12 cellular contexts compared by ENCODE assay signal in genomic region chr6:143555071-143555492, GRCh38. TPM values are rescaled to one million over a fixed set of nuclear protein-coding genes. Genes with fewer than 3 reads are reported as not detected.
DNase-seq lines count a peak whose midpoint lies in the region; ATAC-seq, FAIRE-seq and TF ChIP-seq lines count a peak whose summit lies in the region.
"Had no signal": no experiment of that assay in that cellular context is flagged by ENCODE, and none has a peak within 500 bp of the region (broad histone marks: within the 10 kb centered on the region; RNA-seq: fewer than 3 reads in every experiment).

No MANE protein-coding gene starts in this region.

- SMC1A ChIA-PET in GM12878 (lab: Charles Lee; ENCODE audit: uncharacterized antibody, unreplicated experiment): interaction anchor here (0.6 to 1.8 kb wide), 5 partner anchors 12 to 694 kb away, joined by 3 to 5 read pairs (median 4); no protein-coding TSS in a partner anchor

- TF ChIP-seq CTCF in GM12878 (IDR thresholded peaks at IDR 0.05 in 2 of 3, conservative IDR thresholded peaks at IDR 0.05 in 1 of 3; ENCODE audit: control insufficient read depth in 2 of 3, extremely low read depth in 1 of 3, insufficient read depth in 1 of 3, low read depth in 3 of 3, low read length in 3 of 3): no peak
- no peak for TF ChIP-seq CTCF in osteoblast (IDR thresholded peaks at IDR 0.05; ENCODE audit: extremely low read depth, low read depth, low read length)
- TF ChIP-seq CTCF in testis (IDR thresholded peaks at IDR 0.05): no peak

- CTCF ChIA-PET in activated CD4-positive, alpha-beta T cell treated with anti-CD3 and anti-CD28 coated beads for 36 hours (lab: Charles Lee): interaction anchor here (0.8 to 1.8 kb wide), 3 partner anchors 11 to 20 kb away, joined by 3 to 5 read pairs (median 4); no protein-coding TSS in a partner anchor
- CTCF ChIA-PET in GM12878 (lab: Yijun Ruan, JAX): interaction anchor here (0.9 to 1.5 kb wide), 2 partner anchors 20 to 42 kb away, joined by 3 to 4 read pairs; no protein-coding TSS in a partner anchor

- BruUV-seq in GM12878 (replicated peaks; lab: Mats Ljungman, UMichigan): no TSS peak

- no peaks in the 10 kb centered on the region for H3K9me3 ChIP-seq in GM12878 (replicated peaks; ENCODE audit: control insufficient read depth, insufficient read depth, low read length)
- H3K9me3 ChIP-seq in osteoblast (ENCODE audit: low read depth, low read length): no peaks in the 10 kb centered on the region
- H3K9me3 ChIP-seq in testis: no peaks in the 10 kb centered on the region
- H3K9me3 ChIP-seq: heart left ventricle, MG63 had no signal

- H3K79me2 ChIP-seq in GM12878 (ENCODE audit: control insufficient read depth, insufficient read depth, low read length): no peaks in the 10 kb centered on the region
- H3K79me2 ChIP-seq in osteoblast (ENCODE audit: insufficient read depth, low read length): peaks cover 10% of the 10 kb centered on the region

- WGBS in GM12878 (ENCODE audit: insufficient coverage, insufficient replicate concordance, low lambda C conversion rate, missing lambda C conversion rate): 87% methylated on average over 4 of the region's 4 CpGs
- WGBS in testis, 2 donors: 53 to 61% methylated on average over 4 of the region's 4 CpGs

- H3K36me3 ChIP-seq in GM12878 (ENCODE audit: control insufficient read depth in 2 of 2, insufficient read depth in 2 of 2, low read length in 1 of 2): no peaks in the 10 kb centered on the region; a peak in 2 of 4 replicates
- H3K36me3 ChIP-seq in osteoblast (ENCODE audit: insufficient read depth, low read length): no peaks in the 10 kb centered on the region
- H3K36me3 ChIP-seq in testis (ENCODE audit: low read depth, missing control alignments): no peaks in the 10 kb centered on the region
- H3K36me3 ChIP-seq: MG63 had no signal

- peak overlapping the region; percentile 67 for H3K4me3 Mint-ChIP-seq in activated CD4-positive, alpha-beta T cell treated with anti-CD3 and anti-CD28 coated beads for 36 hours

- no peak overlapping the region for H3K4me3 ChIP-seq in GM12878
- H3K4me3 ChIP-seq in osteoblast (ENCODE audit: insufficient read depth, low read length): peak overlapping the region; percentile 18
- H3K4me3 ChIP-seq in testis: no peak overlapping the region
- H3K4me3 ChIP-seq: heart left ventricle, MG63 had no signal

- POLR2A ChIA-PET in activated CD4-positive, alpha-beta T cell treated with anti-CD3 and anti-CD28 coated beads for 36 hours (lab: Charles Lee): no interaction called here
- POLR2A ChIA-PET in GM12878 (lab: Charles Lee): interaction anchor here (0.6 kb wide), 1 partner anchor 30 kb away, joined by 3 read pairs; no protein-coding TSS in a partner anchor

- in situ Hi-C loops in GM12878 (cut with MboI): no loop called here

- H3K27ac ChIP-seq in GM12878 (ENCODE audit: control insufficient read depth, insufficient read depth) (no peak overlapping the region), osteoblast (ENCODE audit: low read depth, low read length) (peak overlapping the region; percentile 81), testis (no peak overlapping the region)
- H3K27ac ChIP-seq: heart left ventricle had no signal

- no peak for TF ChIP-seq POLR2A in GM12878 (IDR thresholded peaks at IDR 0.05; ENCODE audit: low read depth, low read length)
- no peak for TF ChIP-seq POLR2A in testis (IDR thresholded peaks at IDR 0.05)

- H3K4me1 Mint-ChIP-seq in activated CD4-positive, alpha-beta T cell treated with anti-CD3 and anti-CD28 coated beads for 36 hours: peaks cover 53% of the 10 kb centered on the region

- intact Hi-C loops in activated CD4-positive, alpha-beta T cell treated with anti-CD3 and anti-CD28 coated beads for 36 hours (cut with DNase I, micrococcal nuclease): no loop called here
- intact Hi-C loops in GM12878 (cut with micrococcal nuclease; ENCODE audit: unreplicated experiment): no loop called here
- intact Hi-C loops in testis (cut with DNase I; ENCODE audit: low total_unique reads): no loop called here

- H3K27me3 ChIP-seq in GM12878 (replicated peaks in 1 of 2; ENCODE audit: control insufficient read depth in 2 of 2, insufficient read depth in 2 of 2, low read length in 1 of 2): no peaks in the 10 kb centered on the region
- no peaks in the 10 kb centered on the region for H3K27me3 ChIP-seq in osteoblast (ENCODE audit: insufficient read depth, low read length)
- H3K27me3 ChIP-seq in testis: no peaks in the 10 kb centered on the region
- H3K27me3 ChIP-seq: heart left ventricle, MG63 had no signal

- no peak for FAIRE-seq in GM12878 (lab: Jason Lieb, UNC)
- FAIRE-seq: A204.1, urothelium cell line had no signal

- H2AFZ ChIP-seq in GM12878 (ENCODE audit: control insufficient read depth, low read depth, low read length) (peak overlapping the region; percentile 37), osteoblast (ENCODE audit: low read length) (peak overlapping the region; percentile 25)

- no peak for TF ChIP-seq EP300 in GM12878 (IDR thresholded peaks at IDR 0.05; ENCODE audit: borderline replicate concordance in 1 of 2, control insufficient read depth in 1 of 2, low read depth in 2 of 2, low read length in 2 of 2)

- H3K36me3 Mint-ChIP-seq in activated CD4-positive, alpha-beta T cell treated with anti-CD3 and anti-CD28 coated beads for 36 hours (ENCODE audit: low read depth): no peaks in the 10 kb centered on the region

- TF ChIP-seq RAD21 in GM12878 (IDR thresholded peaks at IDR 0.05; ENCODE audit: insufficient read depth, low read depth, low read length): no peak

- no peaks in the 10 kb centered on the region for H3K27me3 Mint-ChIP-seq in activated CD4-positive, alpha-beta T cell treated with anti-CD3 and anti-CD28 coated beads for 36 hours

- H3K4me1 ChIP-seq in GM12878 (ENCODE audit: control insufficient read depth, insufficient read depth, low read length): peaks cover 2% of the 10 kb centered on the region
- H3K4me1 ChIP-seq in osteoblast (ENCODE audit: insufficient read depth, low read length): peaks cover 23% of the 10 kb centered on the region
- H3K4me1 ChIP-seq in testis: no peaks in the 10 kb centered on the region

- RAD21 ChIA-PET in GM12878 (lab: Charles Lee; ENCODE audit: unreplicated experiment): no interaction called here

- H3K9me3 Mint-ChIP-seq in activated CD4-positive, alpha-beta T cell treated with anti-CD3 and anti-CD28 coated beads for 36 hours (ENCODE audit: low read depth): no peaks in the 10 kb centered on the region

- no peak for DNase-seq in activated CD4-positive, alpha-beta T cell treated with anti-CD3 and anti-CD28 coated beads for 36 hours
- no peak for DNase-seq in activated CD4-positive, alpha-beta T cell treated with anti-CD3 and anti-CD28 coated beads for 48 hours
- peak; percentile 85 for DNase-seq in NCI-H69 (lab: John Stamatoyannopoulos, UW)
- DNase-seq in GM12878 (ENCODE audit: low read depth, low spot score): no peak
- DNase-seq in osteoblast (ENCODE audit: insufficient read length, low spot score, missing footprints): no peak
- DNase-seq in testis: no peak
- DNase-seq in NCI-H2081 (lab: John Stamatoyannopoulos, UW): no peak
- DNase-seq: heart left ventricle, MG63 had no signal

- H3K9ac ChIP-seq in GM12878 (ENCODE audit: control insufficient read depth, insufficient read depth, low read length): no peak overlapping the region

- peak; percentile 67 for ATAC-seq in activated CD4-positive, alpha-beta T cell treated with anti-CD3 and anti-CD28 coated beads for 36 hours
- ATAC-seq in GM12878: no peak; the same call in 1 of the 3 replicates
- ATAC-seq in GM19467 (IDR thresholded peaks at IDR 0.05; ENCODE audit: unreplicated experiment): no peak

- H3K27ac Mint-ChIP-seq in activated CD4-positive, alpha-beta T cell treated with anti-CD3 and anti-CD28 coated beads for 36 hours: peak overlapping the region; percentile 81

- no peaks in the 10 kb centered on the region for H4K20me1 ChIP-seq in GM12878 (ENCODE audit: control insufficient read depth, insufficient read depth)
- no peaks in the 10 kb centered on the region for H4K20me1 ChIP-seq in osteoblast (ENCODE audit: insufficient read depth, low read length)

- H3K4me2 ChIP-seq in GM12878 (ENCODE audit: control insufficient read depth, insufficient read depth): 0 out of 2 replicates have a peak overlapping the region, but pooled peaks have one; percentile 4
- peak overlapping the region; percentile 58 for H3K4me2 ChIP-seq in osteoblast (ENCODE audit: insufficient read depth, low read length)

TF ChIP-seq in GM12878, 131 proteins besides CTCF, POLR2A, EP300 and RAD21 (continues in another document):
- peak; percentile 15; the same call in 1 of the 2 replicates for TF ChIP-seq RUNX3 (IDR thresholded peaks at IDR 0.05; ENCODE audit: low read length)
- TF ChIP-seq E2F4 (IDR thresholded peaks at IDR 0.05; ENCODE audit: low read depth, low read length): no peak
- TF ChIP-seq PAX8 (IDR thresholded peaks at IDR 0.05): no peak

RNA-seq across cellular contexts. Expression of gene FUCA2, which starts 43.6 kb away (rescaled TPM):
- 1 to 10 TPM; 6.7 to 7.8 TPM for total RNA-seq in activated CD4-positive, alpha-beta T cell treated with anti-CD3 and anti-CD28 coated beads for 36 hours
- total RNA-seq in GM12878 (2013; cell fraction: nucleolus; rRNA removed): 22.0 and 22.3 TPM in 2 replicates
- total RNA-seq in GM12878 (2014; rRNA removed) (19.5 and 19.7 TPM in 2 replicates), GM12878 (2014; rRNA removed; fragmentation: Illumina TruSeq; extraction: Trizol) (22.2 and 22.3 TPM in 2 replicates), GM12878 (2021) (33.2 and 33.6 TPM in 2 replicates), osteoblast (64.8 and 70.7 TPM in 2 replicates), testis (10 to 100 TPM; 20.0 to 29.4 TPM)
- polyA plus RNA-seq in GM12878 (2011; ENCODE audit: low read depth): 17.9 TPM
- polyA plus RNA-seq in GM12878 (2011; rRNA removed) (19.2 and 23.5 TPM in 2 replicates), GM12878 (2014; fragmentation: Illumina TruSeq; extraction: Trizol) (22.2 and 28.2 TPM in 2 replicates), GM12878 (2014; fragmentation: Nextera tagmentation; extraction: Ambion mirVana) (10 to 100 TPM in 1 of 2 experiments, 1 to 10 TPM in 1; 5.7 to 11.8 TPM), GM12878 (2014; rRNA removed) (20.8 and 21.1 TPM in 2 replicates), GM12878 (2016; fragmentation: Nextera tagmentation; extraction: Ambion mirVana) (10 to 100 TPM; 35.0 to 36.2 TPM), testis (ENCODE audit: insufficient read depth, low read depth, low replicate concordance) (25.3 TPM)
- polyA plus RNA-seq in GM12878 (2011; cell fraction: cytosol; rRNA removed): 12.1 and 13.8 TPM in 2 replicates
- polyA plus RNA-seq in GM12878 (2011; cell fraction: nucleus; rRNA removed): 11.3 and 12.5 TPM in 2 replicates
- 17.7 and 18.7 TPM in 2 replicates for polyA plus RNA-seq in GM12878 (2012)
- polyA minus RNA-seq in GM12878 (2011; rRNA and poly(A)+ RNA removed): 8.8 and 9.1 TPM in 2 replicates
- 5.2 and 7.6 TPM in 2 replicates for polyA minus RNA-seq in GM12878 (2011; cell fraction: cytosol; rRNA and poly(A)+ RNA removed)
- 2.8 and 3.7 TPM in 2 replicates for polyA minus RNA-seq in GM12878 (2011; cell fraction: nucleus; rRNA and poly(A)+ RNA removed)
